Comparison of ENCODE assay signal across 23 cellular contexts in genomic region chr17:7508150-7508549, GRCh38. TPM values are rescaled to one million over a fixed set of nuclear protein-coding genes. Genes with fewer than 3 reads are reported as not detected.
"Had no signal": no experiment of that assay in that cellular context is flagged by ENCODE, and none has a peak within 500 bp of the region (broad histone marks: within the 10 kb centered on the region; RNA-seq: fewer than 3 reads in every experiment).

No MANE protein-coding gene starts in this region.

- ATAC-seq: naive thymus-derived CD4-positive, alpha-beta T cell; psoas muscle; right lobe of liver had no signal

- H3K4me3 Mint-ChIP-seq: naive thymus-derived CD4-positive, alpha-beta T cell; nephron progenitor cell had no signal

- H3K27ac Mint-ChIP-seq: nephron progenitor cell had no signal

- H3K9me3 Mint-ChIP-seq: nephron progenitor cell had no signal

- DNase-seq: colonic mucosa; dermis blood vessel endothelial cell; effector CD4-positive, alpha-beta T cell; hippocampal formation; mammary epithelial cell; naive thymus-derived CD4-positive, alpha-beta T cell; nephron progenitor cell; psoas muscle; retina; right lobe of liver; stimulated activated CD4-positive, alpha-beta T cell treated with anti-CD3 and anti-CD28 coated beads, Interleukin-2, amount 100 ng/mL, for 24 hours; stimulated activated CD4-positive, alpha-beta T cell treated with anti-CD3 and anti-CD28 coated beads, Interleukin-4, amount 100 ng/mL, for 4 hours; stimulated activated naive CD4-positive, alpha-beta T cell treated with Interleukin-2 at 50 U/mL for 16 hours; trophoblast cell had no signal

- H3K27me3 Mint-ChIP-seq: naive thymus-derived CD4-positive, alpha-beta T cell had no signal

- H3K4me1 Mint-ChIP-seq: nephron progenitor cell had no signal

RNA-seq across cellular contexts. Expression of gene SLC35G6, which starts 26.9 kb away (rescaled TPM):
- total RNA-seq: colonic mucosa, dermis blood vessel endothelial cell, fibroblast of lung, frontal cortex, glomerular endothelial cell, heart left ventricle, kidney epithelial cell, lower leg skin, mammary epithelial cell, mesenteric fat pad, mononuclear cell, omental fat pad, psoas muscle, right lobe of liver had no signal
